ENCODE assay signal across 22 cellular contexts in the genomic region with DNA sequence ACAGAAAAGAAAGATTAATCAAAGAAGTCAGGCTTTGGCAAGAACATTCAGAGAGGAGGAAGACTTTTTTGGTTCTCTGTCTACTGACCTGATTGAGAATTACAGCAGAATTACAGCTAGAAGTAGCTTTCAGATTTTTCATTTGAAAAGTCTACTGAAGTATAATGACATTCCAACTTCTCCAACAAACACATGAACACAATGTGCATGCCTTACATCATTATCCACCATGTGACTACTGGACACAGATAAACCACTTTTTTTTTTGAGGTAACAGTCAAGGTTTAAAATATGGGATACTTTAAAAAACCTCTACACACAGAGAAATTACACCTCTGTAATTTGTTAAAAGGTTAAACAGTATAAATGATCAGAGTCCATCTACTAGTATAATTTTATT. TPM values are rescaled to one million over a fixed set of nuclear protein-coding genes. Genes with fewer than 3 reads are reported as not detected.
A peak's percentile ranks its signal among the peaks of the same experiment; 100 is the strongest.
DNase-seq lines count a peak whose midpoint lies in the region; ATAC-seq and TF ChIP-seq lines count a peak whose summit lies in the region.
"Had no signal": no experiment of that assay in that cellular context is flagged by ENCODE, and none has a peak within 500 bp of the region (broad histone marks: within the 10 kb centered on the region; RNA-seq: fewer than 3 reads in every experiment).

No MANE protein-coding gene starts in this region.

- H3K79me2 ChIP-seq in smooth muscle cell (ENCODE audit: low read depth): peaks cover 92% of the 10 kb centered on the region

- peaks cover 3% of the 10 kb centered on the region for H3K4me1 ChIP-seq in smooth muscle cell (ENCODE audit: low read depth)
- H3K4me1 ChIP-seq: SJCRH30 had no signal

- H3K4me3 ChIP-seq in smooth muscle cell: no peak overlapping the region
- H3K4me3 ChIP-seq: PC-9, SJCRH30, stomach had no signal

- H3K27ac ChIP-seq in epithelial cell of prostate (peak overlapping the region; percentile 74), smooth muscle cell (ENCODE audit: low read depth) (peak overlapping the region; percentile 80)
- H3K27ac ChIP-seq: PC-9, SJCRH30, stomach, VCaP had no signal

- TF ChIP-seq CTCF in smooth muscle cell (IDR thresholded peaks at IDR 0.05; ENCODE audit: borderline replicate concordance, insufficient read depth, poor library complexity, severe bottlenecking): no peak

- H3K9ac ChIP-seq in smooth muscle cell (ENCODE audit: low read depth): no peak overlapping the region

- peak; percentile 46 for DNase-seq in OCI-M1 (lab: John Stamatoyannopoulos, UW)
- DNase-seq in epithelial cell of prostate (ENCODE audit: low read depth, low spot score): no peak
- DNase-seq in smooth muscle cell (lab: John Stamatoyannopoulos, UW; ENCODE audit: unreplicated experiment): no peak
- no peak for DNase-seq in NCI-H2196 treated with DMSO at 0.1 percent for 48 hours (lab: John Stamatoyannopoulos, UW; ENCODE audit: unreplicated experiment)
- no peak for DNase-seq in GM03348 (ENCODE audit: low spot score)
- DNase-seq in NCI-H345 (lab: John Stamatoyannopoulos, UW): no peak
- DNase-seq: activated CD4-positive, alpha-beta T cell treated with anti-CD3 and anti-CD28 coated beads, Interleukin-2, amount 50 U/mL, for 4 hours; amygdala; effector CD4-positive, alpha-beta T cell; left cardiac atrium; NCI-H82; PC-9; SJCRH30; small intestine; stimulated activated CD4-positive, alpha-beta T cell treated with anti-CD3 and anti-CD28 coated beads, Interleukin-4, amount 100 ng/mL, for 1 hour; stomach had no signal

- H3K27me3 ChIP-seq in smooth muscle cell (ENCODE audit: low read depth): no peaks in the 10 kb centered on the region
- H3K27me3 ChIP-seq: SJCRH30, stomach had no signal

- H2AFZ ChIP-seq in smooth muscle cell (ENCODE audit: low read depth): no peak overlapping the region
- H2AFZ ChIP-seq: PC-9 had no signal

- H3K9me3 ChIP-seq in smooth muscle cell (replicated peaks; ENCODE audit: low read depth): no peaks in the 10 kb centered on the region
- H3K9me3 ChIP-seq: SJCRH30, stomach had no signal

- peaks cover 99% of the 10 kb centered on the region for H4K20me1 ChIP-seq in smooth muscle cell (ENCODE audit: low read depth)

- peaks cover 14% of the 10 kb centered on the region for H3F3A ChIP-seq in smooth muscle cell (ENCODE audit: low read depth)

- no peak overlapping the region for H3K4me2 ChIP-seq in smooth muscle cell
- H3K4me2 ChIP-seq: PC-9 had no signal

- peak; percentile 6 for ATAC-seq in GM18502 (IDR thresholded peaks at IDR 0.05; ENCODE audit: poor library complexity, unreplicated experiment)
- ATAC-seq: esophagus mucosa, left cardiac atrium had no signal

- no peaks in the 10 kb centered on the region for H3K36me3 ChIP-seq in smooth muscle cell (ENCODE audit: low read depth)
- H3K36me3 ChIP-seq: stomach had no signal

RNA-seq across cellular contexts. Expression of a gene that starts 12.3 kb away (rescaled TPM):
- total RNA-seq in smooth muscle cell: 34.7 and 41.3 TPM in 2 replicates
- polyA plus RNA-seq in smooth muscle cell: 14.1 and 25.9 TPM in 2 replicates

RNA-seq across cellular contexts. Expression of a gene that starts 26.5 kb away (rescaled TPM):
- total RNA-seq in smooth muscle cell: not detected in 2 replicates
- 1.1 TPM in 1 of 2 replicates, not detected in the other for polyA plus RNA-seq in smooth muscle cell
- total RNA-seq: esophagus mucosa; glomerular endothelial cell; left cardiac atrium; PC-9; SJCRH30; stomach; T-helper 1 cell treated with Interleukin-12 subunit alpha and Interleukin-12 subunit beta and Interleukin-4 antibody, amounts not matched to agents 30 ng/mL and 1 ng/mL, for 36 hours had no signal
- polyA plus RNA-seq: IgD-negative memory B cell, small intestine, stomach had no signal
